1 cellular context compared by ENCODE assay signal in genomic region chr16:69424053-69424934, GRCh38.
A peak's percentile ranks its signal among the peaks of the same experiment; 100 is the strongest.
TF ChIP-seq lines count a peak whose summit lies in the region.

Gene CYB5B, plus strand, starts transcription at chr16:69424619. Its CDS starts 65 bp downstream, at chr16:69424684.

TF ChIP-seq in HepG2, 621 proteins besides CTCF, POLR2A, EP300 and RAD21 (continued from another document and continues in another):
- TF ChIP-seq, protein P1, sequence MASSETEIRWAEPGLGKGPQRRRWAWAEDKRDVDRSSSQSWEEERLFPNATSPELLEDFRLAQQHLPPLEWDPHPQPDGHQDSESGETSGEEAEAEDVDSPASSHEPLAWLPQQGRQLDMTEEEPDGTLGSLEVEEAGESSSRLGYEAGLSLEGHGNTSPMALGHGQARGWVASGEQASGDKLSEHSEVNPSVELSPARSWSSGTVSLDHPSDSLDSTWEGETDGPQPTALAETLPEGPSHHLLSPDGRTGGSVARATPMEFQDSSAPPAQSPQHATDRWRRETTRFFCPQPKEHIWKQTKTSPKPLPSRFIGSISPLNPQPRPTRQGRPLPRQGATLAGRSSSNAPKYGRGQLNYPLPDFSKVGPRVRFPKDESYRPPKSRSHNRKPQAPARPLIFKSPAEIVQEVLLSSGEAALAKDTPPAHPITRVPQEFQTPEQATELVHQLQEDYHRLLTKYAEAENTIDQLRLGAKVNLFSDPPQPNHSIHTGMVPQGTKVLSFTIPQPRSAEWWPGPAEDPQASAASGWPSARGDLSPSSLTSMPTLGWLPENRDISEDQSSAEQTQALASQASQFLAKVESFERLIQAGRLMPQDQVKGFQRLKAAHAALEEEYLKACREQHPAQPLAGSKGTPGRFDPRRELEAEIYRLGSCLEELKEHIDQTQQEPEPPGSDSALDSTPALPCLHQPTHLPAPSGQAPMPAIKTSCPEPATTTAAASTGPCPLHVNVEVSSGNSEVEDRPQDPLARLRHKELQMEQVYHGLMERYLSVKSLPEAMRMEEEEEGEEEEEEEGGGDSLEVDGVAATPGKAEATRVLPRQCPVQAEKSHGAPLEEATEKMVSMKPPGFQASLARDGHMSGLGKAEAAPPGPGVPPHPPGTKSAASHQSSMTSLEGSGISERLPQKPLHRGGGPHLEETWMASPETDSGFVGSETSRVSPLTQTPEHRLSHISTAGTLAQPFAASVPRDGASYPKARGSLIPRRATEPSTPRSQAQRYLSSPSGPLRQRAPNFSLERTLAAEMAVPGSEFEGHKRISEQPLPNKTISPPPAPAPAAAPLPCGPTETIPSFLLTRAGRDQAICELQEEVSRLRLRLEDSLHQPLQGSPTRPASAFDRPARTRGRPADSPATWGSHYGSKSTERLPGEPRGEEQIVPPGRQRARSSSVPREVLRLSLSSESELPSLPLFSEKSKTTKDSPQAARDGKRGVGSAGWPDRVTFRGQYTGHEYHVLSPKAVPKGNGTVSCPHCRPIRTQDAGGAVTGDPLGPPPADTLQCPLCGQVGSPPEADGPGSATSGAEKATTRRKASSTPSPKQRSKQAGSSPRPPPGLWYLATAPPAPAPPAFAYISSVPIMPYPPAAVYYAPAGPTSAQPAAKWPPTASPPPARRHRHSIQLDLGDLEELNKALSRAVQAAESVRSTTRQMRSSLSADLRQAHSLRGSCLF (CRISPR knock-in tag; IDR thresholded peaks at IDR 0.05; ENCODE audit: borderline replicate concordance) = no peak
- no peak for TF ChIP-seq ZNF326 (CRISPR knock-in tag; IDR thresholded peaks at IDR 0.05; ENCODE audit: borderline replicate concordance)
- TF ChIP-seq, protein P2, sequence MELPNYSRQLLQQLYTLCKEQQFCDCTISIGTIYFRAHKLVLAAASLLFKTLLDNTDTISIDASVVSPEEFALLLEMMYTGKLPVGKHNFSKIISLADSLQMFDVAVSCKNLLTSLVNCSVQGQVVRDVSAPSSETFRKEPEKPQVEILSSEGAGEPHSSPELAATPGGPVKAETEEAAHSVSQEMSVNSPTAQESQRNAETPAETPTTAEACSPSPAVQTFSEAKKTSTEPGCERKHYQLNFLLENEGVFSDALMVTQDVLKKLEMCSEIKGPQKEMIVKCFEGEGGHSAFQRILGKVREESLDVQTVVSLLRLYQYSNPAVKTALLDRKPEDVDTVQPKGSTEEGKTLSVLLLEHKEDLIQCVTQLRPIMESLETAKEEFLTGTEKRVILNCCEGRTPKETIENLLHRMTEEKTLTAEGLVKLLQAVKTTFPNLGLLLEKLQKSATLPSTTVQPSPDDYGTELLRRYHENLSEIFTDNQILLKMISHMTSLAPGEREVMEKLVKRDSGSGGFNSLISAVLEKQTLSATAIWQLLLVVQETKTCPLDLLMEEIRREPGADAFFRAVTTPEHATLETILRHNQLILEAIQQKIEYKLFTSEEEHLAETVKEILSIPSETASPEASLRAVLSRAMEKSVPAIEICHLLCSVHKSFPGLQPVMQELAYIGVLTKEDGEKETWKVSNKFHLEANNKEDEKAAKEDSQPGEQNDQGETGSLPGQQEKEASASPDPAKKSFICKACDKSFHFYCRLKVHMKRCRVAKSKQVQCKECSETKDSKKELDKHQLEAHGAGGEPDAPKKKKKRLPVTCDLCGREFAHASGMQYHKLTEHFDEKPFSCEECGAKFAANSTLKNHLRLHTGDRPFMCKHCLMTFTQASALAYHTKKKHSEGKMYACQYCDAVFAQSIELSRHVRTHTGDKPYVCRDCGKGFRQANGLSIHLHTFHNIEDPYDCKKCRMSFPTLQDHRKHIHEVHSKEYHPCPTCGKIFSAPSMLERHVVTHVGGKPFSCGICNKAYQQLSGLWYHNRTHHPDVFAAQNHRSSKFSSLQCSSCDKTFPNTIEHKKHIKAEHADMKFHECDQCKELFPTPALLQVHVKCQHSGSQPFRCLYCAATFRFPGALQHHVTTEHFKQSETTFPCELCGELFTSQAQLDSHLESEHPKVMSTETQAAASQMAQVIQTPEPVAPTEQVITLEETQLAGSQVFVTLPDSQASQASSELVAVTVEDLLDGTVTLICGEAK (IDR thresholded peaks at IDR 0.05) = no peak
- TF ChIP-seq, protein P2 (CRISPR knock-in tag; IDR thresholded peaks at IDR 0.05) = peak; percentile 53; the same call in 1 of the 2 replicates
- TF ChIP-seq ZNF607 (CRISPR knock-in tag; IDR thresholded peaks at IDR 0.05; ENCODE audit: borderline replicate concordance) = no peak
- peak; percentile 94 for TF ChIP-seq ZMYM2 (CRISPR knock-in tag; IDR thresholded peaks at IDR 0.05)
- TF ChIP-seq, protein P3, sequence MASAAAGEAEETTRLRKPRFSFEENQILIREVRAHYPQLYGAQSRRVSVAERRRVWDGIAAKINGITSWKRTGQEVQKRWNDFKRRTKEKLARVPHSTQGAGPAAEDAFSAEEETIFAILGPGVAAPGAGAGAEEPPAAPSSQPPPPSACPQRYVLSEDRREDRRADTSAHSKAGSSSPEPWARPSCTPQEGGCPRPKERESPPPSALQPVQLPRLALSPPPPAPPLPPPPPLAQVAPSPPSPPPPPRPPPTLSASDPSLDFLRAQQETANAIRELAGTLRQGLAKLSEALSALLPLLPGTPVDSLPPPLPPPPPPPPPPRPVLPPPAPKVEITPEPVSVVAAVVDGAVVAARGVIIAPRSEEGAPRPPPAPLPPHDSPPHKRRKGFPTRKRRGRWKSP (CRISPR knock-in tag; IDR thresholded peaks at IDR 0.05) = peak; percentile 35
- TF ChIP-seq IRF2 (CRISPR knock-in tag; IDR thresholded peaks at IDR 0.05) = peak; percentile 88
- TF ChIP-seq NBN (conservative IDR thresholded peaks at IDR 0.05) = no peak
- TF ChIP-seq MLXIP (CRISPR knock-in tag; IDR thresholded peaks at IDR 0.05; ENCODE audit: borderline replicate concordance) = peak; percentile 46; the same call in 1 of the 2 replicates
- peak; percentile 69; the same call in 1 of the 2 replicates for TF ChIP-seq BRF2 (CRISPR knock-in tag; IDR thresholded peaks at IDR 0.05)
- peak; percentile 80 for TF ChIP-seq SALL1 (CRISPR knock-in tag; IDR thresholded peaks at IDR 0.05)
- TF ChIP-seq ZNF83 (CRISPR knock-in tag; IDR thresholded peaks at IDR 0.05; ENCODE audit: borderline replicate concordance) = peak; percentile 88
- peak; percentile 80; the same call in 1 of the 2 replicates for TF ChIP-seq ZSCAN29 (CRISPR knock-in tag; conservative IDR thresholded peaks at IDR 0.05)
- no peak; the same call in 1 of the 2 replicates for TF ChIP-seq NCOA2 (CRISPR knock-in tag; IDR thresholded peaks at IDR 0.05)
- 0 out of 2 replicates have a peak, but pooled peaks have one; percentile 90 for TF ChIP-seq SRY (CRISPR knock-in tag; IDR thresholded peaks at IDR 0.05)
- TF ChIP-seq NONO (IDR thresholded peaks at IDR 0.05) = no peak
- peak; percentile 73 for TF ChIP-seq NONO (CRISPR knock-in tag; conservative IDR thresholded peaks at IDR 0.05)
- TF ChIP-seq ATF6 (CRISPR knock-in tag; conservative IDR thresholded peaks at IDR 0.05) = no peak
- TF ChIP-seq XRCC5 (optimal IDR thresholded peaks at IDR 0.05; ENCODE audit: low read length) = peak; percentile 79
- peak; percentile 74; the same call in 1 of the 3 replicates for TF ChIP-seq MXI1 (IDR thresholded peaks at IDR 0.05; ENCODE audit: borderline replicate concordance, low read depth, low read length)
- no peak for TF ChIP-seq ZNF652 (CRISPR knock-in tag; IDR thresholded peaks at IDR 0.05; ENCODE audit: borderline replicate concordance, low read depth)
- TF ChIP-seq ZNF549 (CRISPR knock-in tag; IDR thresholded peaks at IDR 0.05) = no peak
- no peak for TF ChIP-seq POLR2AphosphoS2 (IDR thresholded peaks at IDR 0.05; ENCODE audit: low read depth, low read length)
- TF ChIP-seq PBX2 (CRISPR knock-in tag; IDR thresholded peaks at IDR 0.05) = peak; percentile 47; the same call in 1 of the 2 replicates
- TF ChIP-seq SALL2 (CRISPR knock-in tag; IDR thresholded peaks at IDR 0.05) = no peak
- no peak for TF ChIP-seq FLYWCH1 (CRISPR knock-in tag; IDR thresholded peaks at IDR 0.05)
- TF ChIP-seq, protein P4, sequence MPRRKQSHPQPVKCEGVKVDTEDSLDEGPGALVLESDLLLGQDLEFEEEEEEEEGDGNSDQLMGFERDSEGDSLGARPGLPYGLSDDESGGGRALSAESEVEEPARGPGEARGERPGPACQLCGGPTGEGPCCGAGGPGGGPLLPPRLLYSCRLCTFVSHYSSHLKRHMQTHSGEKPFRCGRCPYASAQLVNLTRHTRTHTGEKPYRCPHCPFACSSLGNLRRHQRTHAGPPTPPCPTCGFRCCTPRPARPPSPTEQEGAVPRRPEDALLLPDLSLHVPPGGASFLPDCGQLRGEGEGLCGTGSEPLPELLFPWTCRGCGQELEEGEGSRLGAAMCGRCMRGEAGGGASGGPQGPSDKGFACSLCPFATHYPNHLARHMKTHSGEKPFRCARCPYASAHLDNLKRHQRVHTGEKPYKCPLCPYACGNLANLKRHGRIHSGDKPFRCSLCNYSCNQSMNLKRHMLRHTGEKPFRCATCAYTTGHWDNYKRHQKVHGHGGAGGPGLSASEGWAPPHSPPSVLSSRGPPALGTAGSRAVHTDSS (CRISPR knock-in tag; conservative IDR thresholded peaks at IDR 0.05) = no peak
- peak; percentile 58; the same call in 1 of the 2 replicates for TF ChIP-seq MIXL1 (CRISPR knock-in tag; IDR thresholded peaks at IDR 0.05)
- peak; percentile 66; the same call in 1 of the 2 replicates for TF ChIP-seq SIN3B (IDR thresholded peaks at IDR 0.05; ENCODE audit: low read length)
- TF ChIP-seq ZNF562 (CRISPR knock-in tag; IDR thresholded peaks at IDR 0.05; ENCODE audit: borderline replicate concordance) = no peak
